ENCODE assay signal across 8 cellular contexts in genomic region chr22:21650823-21651520, GRCh38. TPM values are rescaled to one million over a fixed set of nuclear protein-coding genes. Genes with fewer than 3 reads are reported as not detected.
A peak's percentile ranks its signal among the peaks of the same experiment; 100 is the strongest.
DNase-seq lines count a peak whose midpoint lies in the region; ATAC-seq, FAIRE-seq and TF ChIP-seq lines count a peak whose summit lies in the region.

No MANE protein-coding gene starts in this region.

- H3K9me3 ChIP-seq in Caco-2 (no peaks in the 10 kb centered on the region), mucosa of rectum (ENCODE audit: control insufficient read depth in 2 of 2, low read length in 2 of 2) (no peaks in the 10 kb centered on the region), pancreas (no peaks in the 10 kb centered on the region)

- H3K27me3 ChIP-seq in Caco-2 (replicated peaks; ENCODE audit: control insufficient read depth, insufficient read depth, low read length): no peaks in the 10 kb centered on the region
- H3K27me3 ChIP-seq in mucosa of rectum (ENCODE audit: control insufficient read depth in 2 of 2, insufficient read depth in 2 of 2, low read length in 2 of 2): no peaks in the 10 kb centered on the region
- H3K27me3 ChIP-seq in pancreas: no peaks in the 10 kb centered on the region

- FAIRE-seq in pancreas (lab: Jason Lieb, UNC) (no peak), D721Med (lab: Jason Lieb, UNC) (no peak)

- H3K4me3 ChIP-seq in Caco-2 (ENCODE audit: low read depth, low read length) (peak overlapping the region; percentile 58), astrocyte of the spinal cord (ENCODE audit: low read depth, low read length) (peak overlapping the region; percentile 74), mucosa of rectum (ENCODE audit: low read length in 2 of 2) (peak overlapping the region; percentile 64 to 75), pancreas (peak overlapping the region in 2 of 4 donors; percentile 22 to 50)

- in situ Hi-C loops in astrocyte of the spinal cord (cut with HindIII; ENCODE audit: low sequenced_read_pairs): no loop called here

- CTCF ChIA-PET in Caco-2 (lab: Charles Lee): interaction anchor here (1.0 to 4.5 kb wide), 2 partner anchors 9 to 22 kb away, joined by 5 to 23 read pairs; partner anchors contain the start of gene SDF2L1

- TF ChIP-seq CTCF in Caco-2 (IDR thresholded peaks at IDR 0.05; ENCODE audit: insufficient read depth in 1 of 2, low read depth in 1 of 2, low read length in 1 of 2, severe bottlenecking in 1 of 2, unreplicated experiment in 1 of 2): no peak
- no peak for TF ChIP-seq CTCF in astrocyte of the spinal cord (IDR thresholded peaks at IDR 0.05; ENCODE audit: low read depth, low read length)
- no peak for TF ChIP-seq CTCF in pancreas (IDR thresholded peaks at IDR 0.05)
- no peak for TF ChIP-seq CTCF in D721Med (IDR thresholded peaks at IDR 0.05; ENCODE audit: insufficient read depth, missing control alignments)

- TSS peak; percentile 81 for BruUV-seq in Caco-2 (replicated peaks; lab: Mats Ljungman, UMichigan)

- ATAC-seq in pancreas: no peak

- peak overlapping the region; percentile 80 for H3K4me3 Mint-ChIP-seq in Caco-2 (ENCODE audit: unreplicated experiment)

- H3K36me3 Mint-ChIP-seq in Caco-2 (ENCODE audit: insufficient read depth, unreplicated experiment): peaks cover 45% of the 10 kb centered on the region

- peak overlapping the region; percentile 28 to 56 for H3K9ac ChIP-seq in mucosa of rectum (ENCODE audit: low read depth in 1 of 2, low read length in 2 of 2)

- no peaks in the 10 kb centered on the region for H3K27me3 Mint-ChIP-seq in Caco-2 (ENCODE audit: insufficient read depth, unreplicated experiment)

- no peak for DNase-seq in Caco-2
- peak; percentile 51 for DNase-seq in LHCN-M2 (ENCODE audit: low read depth)
- DNase-seq in astrocyte of the spinal cord (ENCODE audit: low read depth, low spot score): peak; percentile 2
- DNase-seq in pancreas: no peak
- no peak for DNase-seq in posterior vena cava (ENCODE audit: low spot score)
- no peak for DNase-seq in D721Med (ENCODE audit: insufficient read length, low spot score)
- DNase-seq in NCI-H2196 (lab: John Stamatoyannopoulos, UW; ENCODE audit: unreplicated experiment): no peak

- 41 to 49% methylated on average over 6 of the region's 6 CpGs for WGBS in pancreas, 2 donors

- H3K27ac Mint-ChIP-seq in Caco-2 (ENCODE audit: unreplicated experiment): peak overlapping the region; percentile 81

- H3K36me3 ChIP-seq in Caco-2 (ENCODE audit: control insufficient read depth, insufficient read depth, low read length) (no peaks in the 10 kb centered on the region), mucosa of rectum (ENCODE audit: control insufficient read depth in 2 of 2, insufficient read depth in 2 of 2, low read length in 2 of 2) (peaks cover 0 to 3% of the 10 kb centered on the region in 2 donors), pancreas (no peaks in the 10 kb centered on the region)

- intact Hi-C loops in Caco-2 (cut with micrococcal nuclease; ENCODE audit: unreplicated experiment) (no loop called here), pancreas (cut with DNase I) (no loop called here), posterior vena cava (cut with DNase I) (no loop called here)

- no peak overlapping the region for H3K27ac ChIP-seq in mucosa of rectum (ENCODE audit: low read depth in 2 of 2, low read length in 2 of 2)
- no peak overlapping the region for H3K27ac ChIP-seq in pancreas

- H3K9me3 Mint-ChIP-seq in Caco-2 (ENCODE audit: unreplicated experiment): no peaks in the 10 kb centered on the region

- H3K4me1 Mint-ChIP-seq in Caco-2 (ENCODE audit: low read depth, unreplicated experiment): peaks cover 8% of the 10 kb centered on the region

- POLR2A ChIA-PET in Caco-2 (lab: Charles Lee): interaction anchor here (0.6 to 2.0 kb wide), 3 partner anchors 9 to 69 kb away, joined by 4 to 15 read pairs (median 5); partner anchors contain the start of gene SDF2L1

- peaks cover 14% of the 10 kb centered on the region for H3K4me1 ChIP-seq in Caco-2
- peaks cover 8 to 19% of the 10 kb centered on the region in 2 donors for H3K4me1 ChIP-seq in mucosa of rectum (ENCODE audit: control insufficient read depth in 2 of 2, insufficient read depth in 2 of 2, low read length in 2 of 2)
- peaks cover 0 to 5% (median 0%) of the 10 kb centered on the region in 3 donors for H3K4me1 ChIP-seq in pancreas

RNA-seq across cellular contexts. Expression of gene SDF2L1, which starts 8.9 kb away (rescaled TPM):
- total RNA-seq in Caco-2 (2022) (48.5 and 49.6 TPM in 2 replicates), LHCN-M2 (2014; rRNA removed) (40.5 and 49.7 TPM in 2 replicates), pancreas (10 to 100 TPM; 24.0 to 49.2 (median 33.4) TPM), posterior vena cava (10 to 100 TPM; 27.8 to 33.1 TPM)
- polyA plus RNA-seq in LHCN-M2 (2012): 61.1 TPM
- 10 to 100 TPM; 33.1 to 47.7 TPM for polyA plus RNA-seq in pancreas

RNA-seq across cellular contexts. Expression of gene PPIL2, which starts 14.8 kb away (rescaled TPM):
- total RNA-seq in Caco-2 (2022) (53.2 and 55.0 TPM in 2 replicates), LHCN-M2 (2014; rRNA removed) (27.8 and 29.6 TPM in 2 replicates), pancreas (10 to 100 TPM; 21.1 to 33.5 (median 27.7) TPM), posterior vena cava (10 to 100 TPM; 28.9 to 29.5 TPM)
- polyA plus RNA-seq in LHCN-M2 (2012): 28.2 TPM
- polyA plus RNA-seq in pancreas: 10 to 100 TPM; 54.2 to 57.0 TPM

RNA-seq across cellular contexts. Expression of gene CCDC116, which starts 18.4 kb away (rescaled TPM):
- total RNA-seq in Caco-2 (2022): not detected in 2 replicates
- total RNA-seq in LHCN-M2 (2014; rRNA removed): 0.06 and 0.26 TPM in 2 replicates
- 0.07 TPM for polyA plus RNA-seq in LHCN-M2 (2012)
- total RNA-seq in pancreas: under 1 TPM in 5 of 6 donors, not detected in 1; 0.12 to 0.34 (median 0.19) TPM
- polyA plus RNA-seq in pancreas: 1 to 10 TPM; 1.2 to 1.3 TPM
- total RNA-seq in posterior vena cava: under 1 TPM; 0.23 to 0.38 TPM

RNA-seq across cellular contexts. Expression of gene YDJC, which starts 21.1 kb away (rescaled TPM):
- 55.9 and 60.0 TPM in 2 replicates for total RNA-seq in Caco-2 (2022)
- 39.6 and 49.2 TPM in 2 replicates for total RNA-seq in LHCN-M2 (2014; rRNA removed)
- 15.4 TPM for polyA plus RNA-seq in LHCN-M2 (2012)
- 10 to 100 TPM; 11.2 to 22.5 (median 13.6) TPM for total RNA-seq in pancreas
- polyA plus RNA-seq in pancreas: 10 to 100 TPM; 23.8 to 25.1 TPM
- total RNA-seq in posterior vena cava: 1 to 10 TPM; 7.1 to 8.5 TPM

Comparison
In these comparisons a context has a peak if more than half of its experiments do, and no peak if none do; other contexts are left out.
1. DNase-seq: peak in LHCN-M2 (single experiment) and astrocyte of the spinal cord (single experiment); none in Caco-2 (0 of 2), pancreas (0 of 6), posterior vena cava (single experiment), D721Med (single experiment) and NCI-H2196 (single experiment).